In genomic region chr1:234118911-234119310, GRCh38 we compare ENCODE assay signal across 22 cellular contexts.
DNase-seq lines count a peak whose midpoint lies in the region; ATAC-seq and TF ChIP-seq lines count a peak whose summit lies in the region.
"Had no signal": no experiment of that assay in that cellular context is flagged by ENCODE, and none has a peak within 500 bp of the region (broad histone marks: within the 10 kb centered on the region; RNA-seq: fewer than 3 reads in every experiment).

No MANE protein-coding gene starts in this region.

- TF ChIP-seq POLR2A in esophagus muscularis mucosa (IDR thresholded peaks at IDR 0.05; ENCODE audit: low read depth): no peak

- intact Hi-C loops in Panc1 (cut with micrococcal nuclease; ENCODE audit: unreplicated experiment) (no loop called here), esophagus muscularis mucosa (cut with DNase I) (loop anchor here (10.0 kb wide), 1 partner anchor 196 kb away; no protein-coding TSS in a partner anchor)

- H3K36me3 ChIP-seq in Panc1 (ENCODE audit: control insufficient read depth, insufficient read depth, low read length) (no peaks in the 10 kb centered on the region), esophagus muscularis mucosa (no peaks in the 10 kb centered on the region)
- H3K36me3 ChIP-seq: BE2C, BLaER1 had no signal

- TF ChIP-seq EP300 in esophagus muscularis mucosa (IDR thresholded peaks at IDR 0.05): no peak

- DNase-seq in Panc1 (ENCODE audit: low read depth, low spot score) (no peak), esophagus muscularis mucosa (ENCODE audit: extremely low spot score) (peak; percentile 50)
- DNase-seq: 8988T; ACHN; BE2C; CD4-positive, alpha-beta memory T cell; CD4-positive, CD25-positive, alpha-beta regulatory T cell; CD8-positive, alpha-beta memory T cell; COR-L47; DMS 273 treated with DMSO at 0.1 percent for 48 hours; DMS153; DMS53; DMS79; DND-41; EL; GDM1 had no signal

- POLR2A ChIA-PET in Panc1 (lab: Charles Lee): interaction anchor here (0.6 kb wide), 1 partner anchor 82 kb away, joined by 3 read pairs; no protein-coding TSS in a partner anchor

- no peaks in the 10 kb centered on the region for H3K27me3 ChIP-seq in Panc1 (ENCODE audit: control insufficient read depth, insufficient read depth, low read length)
- H3K27me3 ChIP-seq in esophagus muscularis mucosa: peaks cover 0 to 3% (median 2%) of the 10 kb centered on the region in 4 donors
- H3K27me3 ChIP-seq: BE2C, BLaER1 had no signal

- TF ChIP-seq CTCF in Panc1 (IDR thresholded peaks at IDR 0.05) (no peak), esophagus muscularis mucosa (IDR thresholded peaks at IDR 0.05) (no peak)

- in situ Hi-C loops in Panc1 (cut with HindIII; ENCODE audit: low pct_unique_long_range_greater_than_20kb, low sequenced_read_pairs): no loop called here

- CTCF ChIA-PET in Panc1 (lab: Charles Lee): no interaction called here

- BruUV-seq in Panc1 (replicated peaks; lab: Mats Ljungman, UMichigan): no TSS peak

- H3K4me3 ChIP-seq in Panc1 (ENCODE audit: low read depth in 2 of 2, low read length in 2 of 2): no peak overlapping the region
- H3K4me3 ChIP-seq in esophagus muscularis mucosa: no peak overlapping the region
- H3K4me3 ChIP-seq: BLaER1, GM12878 had no signal

- H3K4me1 ChIP-seq in Panc1 (ENCODE audit: control insufficient read depth, insufficient read depth, low read length) (peaks cover 9% of the 10 kb centered on the region), esophagus muscularis mucosa (peaks cover 0 to 5% (median 2%) of the 10 kb centered on the region in 4 donors)
- H3K4me1 ChIP-seq: BE2C had no signal

- H3K9me3 ChIP-seq in Panc1 (ENCODE audit: control insufficient read depth, insufficient read depth, low read depth, low read length) (no peaks in the 10 kb centered on the region), esophagus muscularis mucosa (no peaks in the 10 kb centered on the region)
- H3K9me3 ChIP-seq: BLaER1 had no signal

- no peak overlapping the region for H3K27ac ChIP-seq in Panc1 (ENCODE audit: low read length)
- peak overlapping the region; percentile 47 for H3K27ac ChIP-seq in angular gyrus (ENCODE audit: low read depth, low read length)
- no peak overlapping the region for H3K27ac ChIP-seq in esophagus muscularis mucosa (replicated peaks in 1 of 4)
- H3K27ac ChIP-seq: BLaER1 had no signal

- ATAC-seq in Panc1 (0 out of 2 replicates have a peak, but pooled peaks have one; percentile 10), HG03045 (IDR thresholded peaks at IDR 0.05; ENCODE audit: unreplicated experiment) (no peak), HG02981 (IDR thresholded peaks at IDR 0.05; ENCODE audit: unreplicated experiment) (no peak), HG02763 (IDR thresholded peaks at IDR 0.05; ENCODE audit: unreplicated experiment) (no peak)
- ATAC-seq: GM12878 had no signal
